Comparison of ENCODE assay signal across 31 cellular contexts in the genomic region with DNA sequence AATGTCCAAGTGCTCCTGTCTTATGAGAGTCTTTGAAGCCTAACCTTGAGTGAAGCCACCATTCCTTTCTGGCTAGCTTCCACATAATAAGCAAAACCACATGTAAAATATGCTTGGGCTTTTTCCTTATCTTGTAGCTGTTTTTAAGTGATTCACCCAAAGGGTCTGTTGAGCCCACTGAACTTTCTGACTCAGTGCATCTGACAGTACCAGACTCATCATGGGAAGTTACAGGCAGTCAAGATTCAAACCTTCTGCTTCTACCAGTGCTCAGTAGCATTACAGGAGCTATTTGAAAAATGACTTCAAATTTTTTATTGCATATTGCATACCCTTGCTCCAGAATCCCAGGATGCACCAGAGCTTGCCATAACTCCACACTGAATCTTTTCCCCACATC.
"Had no signal": no experiment of that assay in that cellular context is flagged by ENCODE, and none has a peak within 500 bp of the region (broad histone marks: within the 10 kb centered on the region; RNA-seq: fewer than 3 reads in every experiment).

No MANE protein-coding gene starts in this region.

- H3K9me3 ChIP-seq: lower lobe of right lung, pancreas, prostate gland, suprapubic skin, thoracic aorta, tibial artery, upper lobe of right lung had no signal

- H3K36me3 ChIP-seq: heart right ventricle, lower lobe of right lung, pancreas, prostate gland, spleen, suprapubic skin, thoracic aorta, tibial artery, upper lobe of right lung had no signal

- H3K27ac ChIP-seq: heart right ventricle, hepatocyte, lower lobe of right lung, pancreas, prostate gland, skin epidermis, spleen, suprapubic skin, thoracic aorta, tibial artery, upper lobe of right lung had no signal

- H3K4me1 Mint-ChIP-seq: naive thymus-derived CD4-positive, alpha-beta T cell; nephron; neural crest cell; stimulated activated effector memory CD8-positive, alpha-beta T cell treated with anti-CD3 and anti-CD28 coated beads, Interleukin-12 subunit alpha, Interleukin-12 subunit beta, amount 100 ng/mL, for 72 hours had no signal

- H3K4me3 ChIP-seq: heart right ventricle, hepatocyte, lower lobe of right lung, mucosa of descending colon, pancreas, prostate gland, skin epidermis, spleen, suprapubic skin, thoracic aorta, tibial artery, upper lobe of right lung had no signal

- H3K27me3 ChIP-seq: heart right ventricle, hepatocyte, pancreas, spleen, suprapubic skin, tibial artery, upper lobe of right lung had no signal

- H3K36me3 Mint-ChIP-seq: naive thymus-derived CD4-positive, alpha-beta T cell; stimulated activated effector memory CD8-positive, alpha-beta T cell treated with anti-CD3 and anti-CD28 coated beads, Interleukin-12 subunit alpha, Interleukin-12 subunit beta, amount 100 ng/mL, for 72 hours had no signal

- H3K79me2 ChIP-seq: hepatocyte had no signal

- H2AFZ ChIP-seq: hepatocyte had no signal

- H3K27ac Mint-ChIP-seq: naive thymus-derived CD4-positive, alpha-beta T cell; stimulated activated effector memory CD8-positive, alpha-beta T cell treated with anti-CD3 and anti-CD28 coated beads, Interleukin-12 subunit alpha, Interleukin-12 subunit beta, amount 100 ng/mL, for 72 hours; stimulated activated naive CD8-positive, alpha-beta T cell treated with anti-CD3 and anti-CD28 coated beads, Interleukin-15, Interleukin-2, amounts not matched to agents 100 ng/mL and 50 ng/mL, for 24 hours had no signal

- DNase-seq: heart right ventricle; kidney glomerular epithelial cell; left cardiac atrium; left ventricle myocardium superior; lower lobe of right lung; mammary epithelial cell; midbrain; mucosa of descending colon; naive thymus-derived CD4-positive, alpha-beta T cell; nucleus accumbens; pancreas; posterior cingulate gyrus; retina; right cardiac atrium; spleen; stimulated activated CD4-positive, alpha-beta T cell treated with anti-CD3 and anti-CD28 coated beads, Interleukin-4, amount 100 ng/mL, for 24 hours; stimulated activated naive CD4-positive, alpha-beta T cell; tibial artery; trophoblast cell; upper lobe of right lung had no signal

- H3K4me3 Mint-ChIP-seq: naive thymus-derived CD4-positive, alpha-beta T cell; nephron; neural crest cell; stimulated activated effector memory CD8-positive, alpha-beta T cell treated with anti-CD3 and anti-CD28 coated beads, Interleukin-12 subunit alpha, Interleukin-12 subunit beta, amount 100 ng/mL, for 72 hours; stimulated activated naive CD8-positive, alpha-beta T cell treated with anti-CD3 and anti-CD28 coated beads, Interleukin-15, Interleukin-2, amounts not matched to agents 100 ng/mL and 50 ng/mL, for 24 hours had no signal

- H3K4me1 ChIP-seq: heart right ventricle, lower lobe of right lung, pancreas, prostate gland, spleen, suprapubic skin, tibial artery, upper lobe of right lung had no signal

- FAIRE-seq: keratinocyte, pancreas, urothelium cell line had no signal

- H3K4me2 ChIP-seq: hepatocyte had no signal

- H3K27me3 Mint-ChIP-seq: naive thymus-derived CD4-positive, alpha-beta T cell; stimulated activated naive CD8-positive, alpha-beta T cell treated with anti-CD3 and anti-CD28 coated beads, Interleukin-15, Interleukin-2, amounts not matched to agents 100 ng/mL and 50 ng/mL, for 24 hours had no signal
